Comparison of ENCODE assay signal across 17 cellular contexts in genomic region chr11:75722669-75723042, GRCh38. TPM values are rescaled to one million over a fixed set of nuclear protein-coding genes. Genes with fewer than 3 reads are reported as not detected.
"Had no signal": no experiment of that assay in that cellular context is flagged by ENCODE, and none has a peak within 500 bp of the region (broad histone marks: within the 10 kb centered on the region; RNA-seq: fewer than 3 reads in every experiment).

No MANE protein-coding gene starts in this region.

- H3K27me3 ChIP-seq: body of pancreas, dorsolateral prefrontal cortex, sigmoid colon, spleen, thyroid gland had no signal

- DNase-seq: sigmoid colon had no signal

- H3K27ac ChIP-seq: body of pancreas, foreskin keratinocyte, parathyroid adenoma, sigmoid colon, spleen, thyroid gland had no signal

- H3K4me1 ChIP-seq: body of pancreas, parathyroid adenoma, sigmoid colon, thyroid gland had no signal

- H3K9me3 ChIP-seq: body of pancreas, mucosa of descending colon, sigmoid colon, spleen, thyroid gland had no signal

- H3K36me3 ChIP-seq: sigmoid colon, spleen, thyroid gland had no signal

- H3K4me3 ChIP-seq: body of pancreas, dorsolateral prefrontal cortex, mucosa of descending colon, sigmoid colon, spleen, thyroid gland had no signal

- H3K9ac ChIP-seq: parathyroid adenoma had no signal

RNA-seq across cellular contexts. Expression of gene MOGAT2, which starts 5.0 kb away (rescaled TPM):
- total RNA-seq: activated CD4-positive, alpha-beta T cell treated with anti-CD3 and anti-CD28 coated beads for 36 hours; activated naive CD8-positive, alpha-beta T cell treated with anti-CD3 and anti-CD28 coated beads for 36 hours; activated T-helper 1 cell treated with anti-CD3 and anti-CD28 coated beads, Interleukin-12 subunit alpha, Interleukin-12 subunit beta, Interleukin-2, Interleukin-4 antibody, amounts not matched to agents 30 ng/mL and 10 ng/mL and 1 ng/mL, durations not matched to agents 14 hours and 24 hours and 36 hours; body of pancreas; cardiac septum; endodermal cell; epithelial cell of proximal tubule; fibroblast of lung; foreskin keratinocyte; naive thymus-derived CD8-positive, alpha-beta T cell; WTC11 had no signal

RNA-seq across cellular contexts. Expression of gene MAP6, which starts 53.8 kb away (rescaled TPM):
- total RNA-seq: activated naive CD8-positive, alpha-beta T cell treated with anti-CD3 and anti-CD28 coated beads for 36 hours; naive thymus-derived CD8-positive, alpha-beta T cell had no signal
